In the genomic region with DNA sequence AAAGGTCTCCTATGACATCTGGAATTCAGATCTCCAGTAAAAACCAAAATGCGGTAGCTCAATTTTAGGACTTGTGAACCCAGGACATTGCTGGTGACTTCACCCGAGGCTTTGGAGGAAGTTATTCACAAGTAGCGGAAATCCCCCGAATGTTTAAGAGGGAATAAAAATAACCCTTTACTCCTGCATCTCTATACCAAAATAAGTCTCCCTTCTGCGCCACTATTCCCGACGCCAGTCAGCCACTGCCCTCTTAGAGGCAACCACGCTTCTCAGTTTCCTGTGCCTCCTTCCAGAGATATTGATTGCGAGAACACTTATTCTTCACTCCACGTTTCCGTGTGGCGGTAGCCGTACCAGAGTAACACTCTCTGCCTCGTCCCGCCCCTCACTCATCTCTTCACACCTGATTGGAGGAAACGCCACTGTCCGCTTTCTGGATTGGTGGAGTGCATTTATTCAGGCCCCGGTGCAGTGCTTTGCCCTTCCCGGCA, we compare ENCODE assay signal across 8 cellular contexts.
DNase-seq lines count a peak whose midpoint lies in the region; ATAC-seq lines count a peak whose summit lies in the region.

No MANE protein-coding gene starts in this region.

- H3K36me3 Mint-ChIP-seq in central memory CD8-positive, alpha-beta T cell (ENCODE audit: insufficient read depth), result no peaks in the 10 kb centered on the region

- H3K4me3 Mint-ChIP-seq in central memory CD8-positive, alpha-beta T cell, result peak overlapping the region; percentile 65

- peaks cover 8% of the 10 kb centered on the region for H3K4me1 Mint-ChIP-seq in central memory CD8-positive, alpha-beta T cell

- peak overlapping the region; percentile 42 for H3K27ac Mint-ChIP-seq in central memory CD8-positive, alpha-beta T cell (ENCODE audit: low read depth)

- DNase-seq in UCSD-AML1 (lab: John Stamatoyannopoulos, UW; ENCODE audit: unreplicated experiment), result peak; percentile 84
- peak in 1 of 2 donors; percentile 28 for DNase-seq in central memory CD8-positive, alpha-beta T cell (ENCODE audit: low spot score in 2 of 2)
- peak; percentile 57 for DNase-seq in pons (ENCODE audit: low spot score)
- no peak for DNase-seq in NCI-H187 (lab: John Stamatoyannopoulos, UW)
- DNase-seq in DMS79 (lab: John Stamatoyannopoulos, UW), result no peak
- no peak for DNase-seq in NCI-H226

- peak; percentile 93 for ATAC-seq in GM18868 (IDR thresholded peaks at IDR 0.05; ENCODE audit: unreplicated experiment)
- peak; percentile 97 for ATAC-seq in HG02981 (IDR thresholded peaks at IDR 0.05; ENCODE audit: unreplicated experiment)
- peak; percentile 70 for ATAC-seq in central memory CD8-positive, alpha-beta T cell (replicated peaks; ENCODE audit: extremely low read depth, poor library complexity, severe bottlenecking)

- peaks cover 5% of the 10 kb centered on the region for H3K9me3 Mint-ChIP-seq in central memory CD8-positive, alpha-beta T cell

- H3K27me3 Mint-ChIP-seq in central memory CD8-positive, alpha-beta T cell, result peaks cover 42% of the 10 kb centered on the region

Comparison
In these comparisons a context has a peak if more than half of its experiments do, and no peak if none do; other contexts are left out.
1. DNase-seq: peak in UCSD-AML1 (single experiment) and pons (single experiment); none in NCI-H187 (0 of 2), DMS79 (single experiment) and NCI-H226 (single experiment).
2. Peak in every context shown above with its lines, with median percentiles within 50 percentile points of each other: ATAC-seq.